In genomic region chr14:73886449-73887115, GRCh38 we compare ENCODE assay signal across 8 cellular contexts. TPM values are rescaled to one million over a fixed set of nuclear protein-coding genes. Genes with fewer than 3 reads are reported as not detected.
DNase-seq lines count a peak whose midpoint lies in the region; TF ChIP-seq lines count a peak whose summit lies in the region.

TSS of gene ZNF410 (plus strand) at chr14:73886859. CDS start at chr14:73892176, 5,317 bp downstream.

- no peaks in the 10 kb centered on the region for H3K27me3 ChIP-seq in effector memory CD4-positive, alpha-beta T cell (replicated peaks; ENCODE audit: control insufficient read depth, insufficient read depth, low read length, poor library complexity, severe bottlenecking)

- peak; percentile 89 for DNase-seq in CMK (ENCODE audit: low read depth)
- DNase-seq in GM20000 (ENCODE audit: low spot score) = peak; percentile 90
- DNase-seq in HT-29 (ENCODE audit: low spot score) = peak; percentile 85
- peak; percentile 89 to 96 for DNase-seq in NOMO-1 (lab: John Stamatoyannopoulos, UW; ENCODE audit: unreplicated experiment in 2 of 2)
- DNase-seq in effector memory CD4-positive, alpha-beta T cell = peak; percentile 81 to 83 (median 82)
- peak; percentile 91 for DNase-seq in medulla oblongata (ENCODE audit: extremely low spot score)
- peak; percentile 77 for DNase-seq in stimulated activated CD8-positive, alpha-beta memory T cell treated with anti-CD3 and anti-CD28 coated beads, Interleukin-12 subunit alpha, Interleukin-12 subunit beta, amount 100 ng/mL, for 1 hour (ENCODE audit: low read depth)

- peak within 1 kb of the TSS; percentile 64 for H3K4me3 ChIP-seq in effector memory CD4-positive, alpha-beta T cell (ENCODE audit: insufficient read depth, low read depth, low read length, poor library complexity, severe bottlenecking)

- POLR2A ChIA-PET in activated CD8-positive, alpha-beta memory T cell treated with anti-CD3 and anti-CD28 coated beads for 36 hours (lab: Charles Lee) = interaction anchor here (0.6 to 2.0 kb wide), 8 partner anchors 10 to 144 kb away, joined by 3 to 8 read pairs (median 5); partner anchors contain the start of gene PTGR2

- H3K9me3 ChIP-seq in effector memory CD4-positive, alpha-beta T cell (ENCODE audit: control insufficient read depth, low read length) = no peaks in the 10 kb centered on the region

- CTCF ChIA-PET in activated CD8-positive, alpha-beta memory T cell treated with anti-CD3 and anti-CD28 coated beads for 36 hours (lab: Charles Lee) = interaction anchor here (0.6 to 1.6 kb wide), 3 partner anchors 34 to 317 kb away, joined by 3 to 5 read pairs (median 4); partner anchors contain the start of gene PTGR2

- H3K36me3 ChIP-seq in effector memory CD4-positive, alpha-beta T cell (ENCODE audit: control insufficient read depth, insufficient read depth, low read length) = peaks cover 1% of the 10 kb centered on the region

- TF ChIP-seq CTCF in GM20000 (IDR thresholded peaks at IDR 0.05; ENCODE audit: extremely low read depth, missing control alignments) = no peak

- H3K4me1 ChIP-seq in effector memory CD4-positive, alpha-beta T cell (ENCODE audit: control insufficient read depth, insufficient read depth, low read length, poor library complexity, severe bottlenecking) = peaks cover 16% of the 10 kb centered on the region

- H3K27ac ChIP-seq in effector memory CD4-positive, alpha-beta T cell (ENCODE audit: insufficient read depth, low read length, poor library complexity, severe bottlenecking) = peak within 1 kb of the TSS; percentile 91

RNA-seq across cellular contexts. Expression of gene ZNF410, which starts in this region (rescaled TPM):
- total RNA-seq in HT-29 (2014; rRNA removed; shearing (Covaris generic)) = 18.5 and 21.7 TPM in 2 replicates
- 10 to 100 TPM; 66.1 to 66.7 TPM for total RNA-seq in activated CD8-positive, alpha-beta memory T cell treated with anti-CD3 and anti-CD28 coated beads for 36 hours

Comparison
In these comparisons a context has a peak if more than half of its experiments do, and no peak if none do; other contexts are left out.
1. Peak in every context shown above with its lines: DNase-seq, H3K4me3 ChIP-seq and H3K27ac ChIP-seq.